In the genomic region with DNA sequence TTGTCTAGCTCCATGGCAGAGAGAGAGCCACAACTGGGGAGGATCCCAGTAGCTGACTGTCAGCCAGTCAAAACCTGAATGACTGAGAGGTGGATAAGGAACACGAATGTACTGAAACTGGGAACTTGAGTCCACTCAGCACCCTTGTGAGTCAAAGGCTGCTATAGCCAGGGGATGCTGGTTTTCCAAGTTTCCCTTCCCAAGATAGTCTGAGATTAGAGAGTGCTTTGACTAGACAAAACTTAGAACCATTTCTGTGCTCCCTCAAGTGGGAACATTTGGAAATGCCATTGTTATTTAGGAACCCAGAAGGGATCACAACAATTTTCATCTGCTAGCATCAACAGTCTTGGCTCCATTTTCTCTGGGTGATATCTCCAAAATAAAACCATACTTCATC, we compare ENCODE assay signal across 12 cellular contexts. TPM values are rescaled to one million over a fixed set of nuclear protein-coding genes. Genes with fewer than 3 reads are reported as not detected.
DNase-seq lines count a peak whose midpoint lies in the region; TF ChIP-seq lines count a peak whose summit lies in the region.
"Had no signal": no experiment of that assay in that cellular context is flagged by ENCODE, and none has a peak within 500 bp of the region (broad histone marks: within the 10 kb centered on the region; RNA-seq: fewer than 3 reads in every experiment).

No MANE protein-coding gene starts in this region.

- H3K27me3 ChIP-seq in osteoblast (ENCODE audit: insufficient read depth, low read length) (no peaks in the 10 kb centered on the region), colonic mucosa (no peaks in the 10 kb centered on the region)
- H3K27me3 ChIP-seq: uterus had no signal

- peak overlapping the region; percentile 42 for H3K27ac ChIP-seq in osteoblast (ENCODE audit: low read depth, low read length)
- H3K27ac ChIP-seq in colonic mucosa, result no peak overlapping the region
- H3K27ac ChIP-seq: uterus had no signal

- H3K79me2 ChIP-seq in osteoblast (ENCODE audit: insufficient read depth, low read length), result peaks cover 42% of the 10 kb centered on the region

- H3K36me3 ChIP-seq in osteoblast (ENCODE audit: insufficient read depth, low read length) (peaks cover 31% of the 10 kb centered on the region), colonic mucosa (no peaks in the 10 kb centered on the region)
- H3K36me3 ChIP-seq: uterus had no signal

- TF ChIP-seq CTCF in osteoblast (IDR thresholded peaks at IDR 0.05; ENCODE audit: extremely low read depth, low read depth, low read length), result peak; percentile 45
- TF ChIP-seq CTCF in colonic mucosa (IDR thresholded peaks at IDR 0.05), result no peak

- no peak overlapping the region for H3K4me3 ChIP-seq in osteoblast (ENCODE audit: insufficient read depth, low read length)
- H3K4me3 ChIP-seq in colonic mucosa, result no peak overlapping the region
- H3K4me3 ChIP-seq: uterus had no signal

- DNase-seq in EH (ENCODE audit: low read depth) (peak; percentile 59), MV-4-11 (lab: John Stamatoyannopoulos, UW) (peak; percentile 4), dedifferentiated amniotic fluid mesenchymal stem cell (ENCODE audit: extremely low spot score) (peak; percentile 21), osteoblast (ENCODE audit: insufficient read length, low spot score, missing footprints) (peak; percentile 83), colonic mucosa (no peak), NCI-H1694 (lab: John Stamatoyannopoulos, UW) (no peak), SW 1271 (lab: John Stamatoyannopoulos, UW) (no peak)
- DNase-seq: GDM1, midbrain, NCI-H2171, uterus had no signal

- no peak overlapping the region for H2AFZ ChIP-seq in osteoblast (ENCODE audit: low read length)

- H4K20me1 ChIP-seq in osteoblast (ENCODE audit: insufficient read depth, low read length), result peaks cover 14% of the 10 kb centered on the region

- no peak overlapping the region for H3K9ac ChIP-seq in colonic mucosa (ENCODE audit: low read depth in 2 of 2, low read length in 2 of 2)

- intact Hi-C loops in colonic mucosa (cut with DNase I), result no loop called here

- peaks cover 14% of the 10 kb centered on the region for H3K4me1 ChIP-seq in osteoblast (ENCODE audit: insufficient read depth, low read length)
- H3K4me1 ChIP-seq in colonic mucosa, result peaks cover 5% of the 10 kb centered on the region

- no peaks in the 10 kb centered on the region for H3K9me3 ChIP-seq in osteoblast (ENCODE audit: low read depth, low read length)
- no peaks in the 10 kb centered on the region for H3K9me3 ChIP-seq in colonic mucosa
- H3K9me3 ChIP-seq: uterus had no signal

- no peak overlapping the region for H3K4me2 ChIP-seq in osteoblast (ENCODE audit: insufficient read depth, low read length)

RNA-seq across cellular contexts. Expression of a gene that starts 4.0 kb away (rescaled TPM):
- total RNA-seq in osteoblast, result 81.3 and 89.0 TPM in 2 replicates
- 10 to 100 TPM; 49.5 to 54.8 TPM for total RNA-seq in colonic mucosa

RNA-seq across cellular contexts. Expression of a gene that starts 15.4 kb away (rescaled TPM):
- total RNA-seq in osteoblast (under 0.01 and 0.29 TPM in 2 replicates), colonic mucosa (under 1 TPM; 0.17 to 0.21 TPM)

RNA-seq across cellular contexts. Expression of a gene that starts 36.4 kb away (rescaled TPM):
- total RNA-seq in osteoblast (not detected in 2 replicates), colonic mucosa (not detected)
- total RNA-seq: dermis microvascular lymphatic vessel endothelial cell, uterus had no signal

RNA-seq across cellular contexts. Expression of a gene that starts 43.0 kb away (rescaled TPM):
- total RNA-seq in osteoblast, result 0.29 and 0.36 TPM in 2 replicates
- under 1 TPM; 0.24 to 0.47 TPM for total RNA-seq in colonic mucosa

RNA-seq across cellular contexts. Expression of a gene that starts 46.0 kb away (rescaled TPM):
- total RNA-seq in osteoblast (24.6 and 28.6 TPM in 2 replicates), colonic mucosa (10 to 100 TPM; 50.2 to 87.5 TPM)

Comparison
In these comparisons a context has a peak if more than half of its experiments do, and no peak if none do; other contexts are left out.
1. DNase-seq: peak in EH (single experiment), MV-4-11 (single experiment), dedifferentiated amniotic fluid mesenchymal stem cell (single experiment) and osteoblast (single experiment); none in colonic mucosa (single experiment), NCI-H1694 (single experiment) and SW 1271 (0 of 2).